16 cellular contexts compared by ENCODE assay signal in the genomic region with DNA sequence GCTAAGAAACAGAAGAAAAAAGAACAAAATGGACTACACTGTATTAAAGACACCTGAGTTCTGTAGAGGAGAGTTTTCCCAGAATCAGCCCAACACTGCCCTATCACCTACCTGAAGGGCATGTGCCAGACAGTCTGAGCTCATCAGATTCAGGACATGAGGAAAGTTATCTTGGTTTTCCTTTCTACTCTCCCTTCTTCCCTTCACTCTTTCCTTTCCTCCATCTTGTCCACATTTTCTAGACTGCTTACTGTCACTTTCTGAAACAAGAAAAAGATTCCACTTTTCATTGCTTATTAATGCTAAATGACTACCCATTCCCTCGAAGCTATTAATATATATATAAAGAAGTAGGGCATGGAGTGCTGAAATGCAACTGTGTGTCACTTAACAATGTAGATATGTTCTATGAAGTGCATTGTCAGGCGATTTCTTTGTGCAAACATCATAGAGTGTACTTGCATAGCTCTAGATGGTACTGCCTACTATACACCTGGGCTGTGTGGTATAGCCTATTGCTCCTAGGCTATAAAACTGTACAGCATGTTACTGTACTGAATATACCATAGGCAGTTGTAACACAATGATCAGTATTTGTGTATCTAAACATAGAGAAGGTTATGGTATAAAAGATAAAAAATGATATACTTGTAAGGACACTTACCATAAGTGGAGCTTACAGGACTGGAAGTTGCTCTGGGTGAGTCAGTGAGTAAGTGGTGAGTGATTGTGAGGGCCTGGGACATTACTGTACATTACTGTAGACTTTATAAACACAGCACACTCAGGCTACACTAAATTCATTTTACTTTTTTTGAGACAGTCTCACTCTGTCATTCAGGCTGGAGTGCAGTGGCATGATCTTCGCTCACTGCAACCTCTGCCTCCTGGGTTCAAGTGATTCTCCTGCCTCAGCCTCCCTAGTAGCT.
DNase-seq lines count a peak whose midpoint lies in the region; ATAC-seq and TF ChIP-seq lines count a peak whose summit lies in the region.
"Had no signal": no experiment of that assay in that cellular context is flagged by ENCODE, and none has a peak within 500 bp of the region (broad histone marks: within the 10 kb centered on the region; RNA-seq: fewer than 3 reads in every experiment).

No MANE protein-coding gene starts in this region.

- intact Hi-C loops in transverse colon (cut with DNase I; ENCODE audit: low total_unique reads) = no loop called here

- DNase-seq in DMS53 (lab: John Stamatoyannopoulos, UW) (peak; percentile 32), DMS53 treated with DMSO at 0.1 percent for 48 hours (lab: John Stamatoyannopoulos, UW; ENCODE audit: unreplicated experiment) (no peak), adipocyte (ENCODE audit: low read depth) (peak; percentile 38), foreskin keratinocyte (peak; percentile 64 to 86), transverse colon (no peak), CD1c-positive myeloid dendritic cell (ENCODE audit: extremely low spot score) (no peak)
- DNase-seq: activated naive CD4-positive, alpha-beta T cell treated with anti-CD3 and anti-CD28 coated beads, Interleukin-2, amount 50 U/mL, for 16 hours; Calu3; gastrocnemius medialis; NCI-H774; small intestine; testis had no signal

- peak overlapping the region; percentile 95 for H3K27ac ChIP-seq in foreskin keratinocyte
- peak overlapping the region; percentile 7 to 47 (median 44) for H3K27ac ChIP-seq in transverse colon
- H3K27ac ChIP-seq: 22Rv1, gastrocnemius medialis, KMS-11, testis had no signal

- no peaks in the 10 kb centered on the region for H3K27me3 ChIP-seq in adipocyte (replicated peaks; ENCODE audit: control insufficient read depth, insufficient read depth, low read length)
- H3K27me3 ChIP-seq in foreskin keratinocyte = no peaks in the 10 kb centered on the region
- no peaks in the 10 kb centered on the region for H3K27me3 ChIP-seq in transverse colon
- H3K27me3 ChIP-seq: gastrocnemius medialis, testis had no signal

- H3K4me1 ChIP-seq in adipocyte (ENCODE audit: control insufficient read depth, insufficient read depth, low read length) (peaks cover 9% of the 10 kb centered on the region), foreskin keratinocyte (peaks cover 14% of the 10 kb centered on the region), transverse colon (peaks cover 0 to 20% (median 9%) of the 10 kb centered on the region in 4 donors)

- no peak for TF ChIP-seq POLR2A in transverse colon (IDR thresholded peaks at IDR 0.05)

- ATAC-seq in foreskin keratinocyte (peak; percentile 71), esophagus mucosa (no peak), HG02678 (IDR thresholded peaks at IDR 0.05; ENCODE audit: unreplicated experiment) (no peak)

- H3K9ac ChIP-seq in adipocyte (ENCODE audit: low read length) = no peak overlapping the region
- H3K9ac ChIP-seq: KMS-11 had no signal

- H3K9me3 ChIP-seq in adipocyte (ENCODE audit: control insufficient read depth, low read length) (peaks cover 2% of the 10 kb centered on the region), transverse colon (no peaks in the 10 kb centered on the region)
- H3K9me3 ChIP-seq: gastrocnemius medialis, testis had no signal

- no peak for TF ChIP-seq CTCF in foreskin keratinocyte (conservative IDR thresholded peaks at IDR 0.05)
- no peak for TF ChIP-seq CTCF in transverse colon (IDR thresholded peaks at IDR 0.05)

- in situ Hi-C loops in transverse colon (cut with MboI; ENCODE audit: low pct_ligation_motif_present in 1 of 4, low pct_unique_long_range_greater_than_20kb in 1 of 4, low sequenced_read_pairs in 3 of 4) = no loop called here

- 64 to 68% methylated on average over 3 of the region's 3 CpGs for WGBS in transverse colon (ENCODE audit: low coverage in 1 of 2), 2 donors

- no peaks in the 10 kb centered on the region for H3K36me3 ChIP-seq in adipocyte (ENCODE audit: control insufficient read depth, insufficient read depth, low read length, severe bottlenecking)
- H3K36me3 ChIP-seq in transverse colon = no peaks in the 10 kb centered on the region
- H3K36me3 ChIP-seq: gastrocnemius medialis had no signal

- H3K4me3 ChIP-seq in adipocyte (ENCODE audit: low read length) (no peak overlapping the region), transverse colon (no peak overlapping the region)
- H3K4me3 ChIP-seq: gastrocnemius medialis, testis had no signal

- no peak for TF ChIP-seq EP300 in transverse colon (IDR thresholded peaks at IDR 0.05; ENCODE audit: low read depth)

Comparison
In these comparisons a context has a peak if more than half of its experiments do, and no peak if none do; other contexts are left out.
1. DNase-seq: peak in DMS53 (single experiment), adipocyte (single experiment) and foreskin keratinocyte (2 of 2); none in DMS53 treated with DMSO at 0.1 percent for 48 hours (single experiment), transverse colon (single experiment) and CD1c-positive myeloid dendritic cell (single experiment).